8 cellular contexts compared by ENCODE assay signal in the genomic region with DNA sequence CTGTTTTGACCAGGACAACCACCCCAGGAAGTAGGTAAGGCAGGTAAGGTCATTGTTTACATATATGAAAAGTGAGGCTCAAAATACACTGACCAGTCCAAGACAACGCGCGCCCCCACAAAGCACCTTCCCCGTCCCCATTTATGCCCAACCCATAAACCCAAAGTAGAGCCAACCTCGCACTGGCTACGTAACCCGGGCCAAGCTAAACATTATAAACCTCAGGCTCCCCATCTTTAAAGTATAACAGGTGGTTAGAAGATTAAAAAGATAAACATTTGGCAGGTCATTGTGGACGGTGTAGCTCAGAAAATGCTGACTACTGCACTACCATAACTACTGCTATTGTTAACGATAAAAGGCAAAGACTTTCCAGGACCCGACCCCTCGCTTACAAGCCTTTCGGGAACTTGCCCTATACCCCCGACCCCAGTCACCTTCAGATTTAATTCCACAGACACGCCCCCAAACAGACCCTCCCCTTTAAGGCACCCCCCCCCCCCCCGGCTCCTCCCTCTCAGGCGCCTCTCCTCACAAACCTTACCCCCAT. TPM values are rescaled to one million over a fixed set of nuclear protein-coding genes. Genes with fewer than 3 reads are reported as not detected.
DNase-seq lines count a peak whose midpoint lies in the region; ATAC-seq, FAIRE-seq and TF ChIP-seq lines count a peak whose summit lies in the region.

No MANE protein-coding gene starts in this region.

- H3K9me3 Mint-ChIP-seq in MCF 10A (ENCODE audit: unreplicated experiment) = no peaks in the 10 kb centered on the region

- H4K20me1 ChIP-seq in HepG2 (ENCODE audit: insufficient read depth, low read length) = no peaks in the 10 kb centered on the region

- WGBS in HepG2 (ENCODE audit: low lambda C conversion rate) = 0% methylated on average over 16 of the region's 16 CpGs

- FAIRE-seq in HepG2 (lab: Jason Lieb, UNC) = no peak

- H3K27me3 ChIP-seq in MG63 (no peaks in the 10 kb centered on the region), HepG2 (ENCODE audit: control insufficient read depth in 1 of 2, insufficient read depth in 2 of 2, low read length in 2 of 2) (no peaks in the 10 kb centered on the region; a peak in 1 of 5 replicates), thoracic aorta (replicated peaks; ENCODE audit: insufficient read depth) (no peaks in the 10 kb centered on the region)

- TF ChIP-seq RAD21 in HepG2 (CRISPR knock-in tag; IDR thresholded peaks at IDR 0.05) = no peak

- DNase-seq in ELR (ENCODE audit: low read depth) (peak; percentile 33), MG63 (no peak), MCF 10A (ENCODE audit: unreplicated experiment) (no peak), HepG2 (ENCODE audit: low spot score) (no peak), thoracic aorta (ENCODE audit: low spot score) (no peak), globus pallidus (ENCODE audit: low spot score) (no peak), D341Med (ENCODE audit: low spot score) (no peak)

- H3K79me2 ChIP-seq in HepG2 (ENCODE audit: insufficient read depth, low read length) = peaks cover 47% of the 10 kb centered on the region

- peaks cover 25% of the 10 kb centered on the region for H3K36me3 ChIP-seq in MG63
- H3K36me3 ChIP-seq in HepG2 (replicated peaks in 1 of 2; ENCODE audit: control insufficient read depth in 1 of 2, insufficient read depth in 2 of 2, low read length in 2 of 2) = peaks cover 0 to 10% of the 10 kb centered on the region in 2 experiments; a peak in 2 of 5 replicates
- no peaks in the 10 kb centered on the region for H3K36me3 ChIP-seq in thoracic aorta

- H3K27me3 Mint-ChIP-seq in MCF 10A (ENCODE audit: insufficient read depth, unreplicated experiment) = no peaks in the 10 kb centered on the region

- H3K27ac ChIP-seq in HepG2 (ENCODE audit: extremely low read length, insufficient read depth, low read length) = peak overlapping the region; percentile 86
- H3K27ac ChIP-seq in thoracic aorta = peak overlapping the region; percentile 87 to 92

- no peak for TF ChIP-seq EP300 in HepG2 (IDR thresholded peaks at IDR 0.05; ENCODE audit: low read depth in 2 of 2, low read length in 2 of 2)
- no peak for TF ChIP-seq EP300 in HepG2 (CRISPR knock-in tag; IDR thresholded peaks at IDR 0.05; ENCODE audit: borderline replicate concordance)

- peak overlapping the region; percentile 82 for H3K4me2 ChIP-seq in HepG2 (ENCODE audit: low read depth, low read length)

- no peak for TF ChIP-seq POLR2A in HepG2 (IDR thresholded peaks at IDR 0.05; ENCODE audit: insufficient read depth in 1 of 2, low read depth in 2 of 2, low read length in 2 of 2)

- no peaks in the 10 kb centered on the region for H3K9me3 ChIP-seq in MG63
- no peaks in the 10 kb centered on the region for H3K9me3 ChIP-seq in HepG2 (ENCODE audit: low read length)
- H3K9me3 ChIP-seq in thoracic aorta = no peaks in the 10 kb centered on the region

- peaks cover 6% of the 10 kb centered on the region for H3K36me3 Mint-ChIP-seq in MCF 10A (ENCODE audit: insufficient read depth, unreplicated experiment)

- POLR2A ChIA-PET in MCF 10A (lab: Yijun Ruan, JAX) (interaction anchor here (0.6 to 15.4 kb wide), 14 partner anchors 12 to 102 kb away, joined by 3 to 282 read pairs (median 6); a partner anchor contains a TSS), HepG2 (lab: Yijun Ruan, JAX) (interaction anchor here (0.7 to 0.9 kb wide), 2 partner anchors 13 to 158 kb away, joined by 4 read pairs; no protein-coding TSS in a partner anchor)

- TF ChIP-seq CTCF in MCF 10A (IDR thresholded peaks at IDR 0.05; ENCODE audit: unreplicated experiment) = no peak
- TF ChIP-seq CTCF in HepG2 (CRISPR knock-in tag; IDR thresholded peaks at IDR 0.05) = no peak
- TF ChIP-seq CTCF in thoracic aorta (IDR thresholded peaks at IDR 0.05) = no peak

- peak overlapping the region; percentile 99 for H3K27ac Mint-ChIP-seq in MCF 10A (ENCODE audit: low read depth, unreplicated experiment)

- intact Hi-C loops in MCF 10A (cut with micrococcal nuclease) = loop anchor here (1.0 to 2.0 kb wide), 2 partner anchors 33 to 40 kb away; a partner anchor contains a TSS
- intact Hi-C loops in HepG2 (cut with micrococcal nuclease; ENCODE audit: unreplicated experiment) = loop anchor here (1.0 to 2.0 kb wide), 2 partner anchors 23 to 39 kb away; a partner anchor contains a TSS

- H3K4me3 Mint-ChIP-seq in MCF 10A (ENCODE audit: unreplicated experiment) = peak overlapping the region; percentile 99

- in situ Hi-C loops in HepG2 (cut with HindIII; ENCODE audit: extremely low pct_ligation_motif_present, low pct_unique_long_range_greater_than_20kb) = no loop called here

- H3K4me3 ChIP-seq in MG63 (peak overlapping the region; percentile 93), HepG2 (replicated peaks in 1 of 3; ENCODE audit: insufficient read depth in 1 of 3, low read depth in 2 of 3, low read length in 3 of 3) (peak overlapping the region; percentile 71 to 92 (median 83)), thoracic aorta (peak overlapping the region; percentile 84)

- peak overlapping the region; percentile 77 for H3K9ac ChIP-seq in HepG2 (ENCODE audit: insufficient read depth, low read depth, low read length)

- peaks cover 49% of the 10 kb centered on the region for H3K4me1 Mint-ChIP-seq in MCF 10A (ENCODE audit: insufficient read depth, unreplicated experiment)

- CTCF ChIA-PET in MCF 10A (lab: Yijun Ruan, JAX) = interaction anchor here (1.0 kb wide), 1 partner anchor 52 kb away, joined by 4 read pairs; no protein-coding TSS in a partner anchor
- CTCF ChIA-PET in HepG2 (lab: Yijun Ruan, JAX; ENCODE audit: low intra/inter-chr PET ratio, low total read pairs) = no interaction called here

- H3K4me1 ChIP-seq in HepG2 (ENCODE audit: insufficient read depth, low read length) (peaks cover 24% of the 10 kb centered on the region), thoracic aorta (ENCODE audit: control insufficient read depth in 1 of 2, low read depth in 2 of 2) (peaks cover 17 to 27% of the 10 kb centered on the region in 2 donors)

- ATAC-seq in HepG2 = peak; percentile 5
- ATAC-seq in thoracic aorta (ENCODE audit: insufficient number of reproducible peaks, low FRiP score, low read depth) = no peak
- ATAC-seq in HG03280 (IDR thresholded peaks at IDR 0.05; ENCODE audit: unreplicated experiment) = no peak

- BruUV-seq in MCF 10A (replicated peaks; lab: Mats Ljungman, UMichigan) (no TSS peak), HepG2 (replicated peaks; lab: Mats Ljungman, UMichigan) (no TSS peak)

- peak overlapping the region; percentile 44 for H2AFZ ChIP-seq in HepG2 (ENCODE audit: low read length)

RNA-seq across cellular contexts. Expression of a gene that starts 0.5 kb away (rescaled TPM):
- total RNA-seq in MG63 (2014; rRNA removed; shearing (Covaris generic); ENCODE audit: low replicate concordance) = 104 and 158 TPM in 2 replicates
- total RNA-seq in MCF 10A (2022) = 109 and 113 TPM in 2 replicates
- total RNA-seq in HepG2 (2016; rRNA removed; fragmentation: Illumina TruSeq; extraction: Trizol) = 60.2 and 67.7 TPM in 2 replicates
- 5.2 and 6.6 TPM in 2 replicates for total RNA-seq in HepG2 (2016; cell fraction: cytosol; rRNA removed; fragmentation: Illumina TruSeq; extraction: Trizol; ENCODE audit: low read depth)
- total RNA-seq in HepG2 (2016; cell fraction: insoluble cytoplasmic fraction; rRNA removed; fragmentation: Illumina TruSeq; extraction: Trizol) = 55.8 and 59.6 TPM in 2 replicates
- 16.9 and 17.1 TPM in 2 replicates for total RNA-seq in HepG2 (2016; cell fraction: membrane; rRNA removed; fragmentation: Illumina TruSeq; extraction: Trizol)
- total RNA-seq in HepG2 (2016; cell fraction: nucleus; rRNA removed; fragmentation: Illumina TruSeq; extraction: Trizol) = 51.9 and 58.7 TPM in 2 replicates
- 57.3 and 65.8 TPM in 2 replicates for polyA plus RNA-seq in HepG2 (2011; rRNA removed)
- 23.8 and 38.7 TPM in 2 replicates for polyA plus RNA-seq in HepG2 (2011; cell fraction: cytosol; rRNA removed)
- polyA plus RNA-seq in HepG2 (2011; cell fraction: nucleus; rRNA removed) = 197 and 254 TPM in 2 replicates
- polyA plus RNA-seq in HepG2 (2012) = 47.1 and 54.6 TPM in 2 replicates
- polyA plus RNA-seq in HepG2 (2016; cell fraction: cytosol; fragmentation: Illumina TruSeq; extraction: Trizol; ENCODE audit: low read depth) = 2.2 and 2.8 TPM in 2 replicates
- 26.9 and 40.2 TPM in 2 replicates for polyA plus RNA-seq in HepG2 (2016; cell fraction: insoluble cytoplasmic fraction; fragmentation: Illumina TruSeq; extraction: Trizol; ENCODE audit: low read depth)
- polyA plus RNA-seq in HepG2 (2016; cell fraction: membrane; fragmentation: Illumina TruSeq; extraction: Trizol; ENCODE audit: low read depth) = 4.8 and 6.1 TPM in 2 replicates
- polyA plus RNA-seq in HepG2 (2016; cell fraction: nucleus; fragmentation: Illumina TruSeq; extraction: Trizol; ENCODE audit: insufficient read depth, low read depth) = 97.1 and 105 TPM in 2 replicates
- 229 and 402 TPM in 2 replicates for polyA minus RNA-seq in HepG2 (2011; rRNA and poly(A)+ RNA removed; ENCODE audit: low replicate concordance)
- polyA minus RNA-seq in HepG2 (2011; cell fraction: cytosol; rRNA and poly(A)+ RNA removed) = 45.5 and 48.0 TPM in 2 replicates
- polyA minus RNA-seq in HepG2 (2011; cell fraction: nucleus; rRNA and poly(A)+ RNA removed) = 93.7 and 98.8 TPM in 2 replicates
- total RNA-seq in thoracic aorta = 100 to 1,000 TPM; 282 to 286 TPM

RNA-seq across cellular contexts. Expression of a gene that starts 0.8 kb away (rescaled TPM):
- total RNA-seq in MG63 (2014; rRNA removed; shearing (Covaris generic); ENCODE audit: low replicate concordance) = 11.6 and 17.4 TPM in 2 replicates
- 9.3 and 9.5 TPM in 2 replicates for total RNA-seq in MCF 10A (2022)
- 6.0 and 6.4 TPM in 2 replicates for total RNA-seq in HepG2 (2016; rRNA removed; fragmentation: Illumina TruSeq; extraction: Trizol)
- total RNA-seq in HepG2 (2016; cell fraction: cytosol; rRNA removed; fragmentation: Illumina TruSeq; extraction: Trizol; ENCODE audit: low read depth) = 5.0 and 9.1 TPM in 2 replicates
- 5.4 and 7.4 TPM in 2 replicates for total RNA-seq in HepG2 (2016; cell fraction: insoluble cytoplasmic fraction; rRNA removed; fragmentation: Illumina TruSeq; extraction: Trizol)
- total RNA-seq in HepG2 (2016; cell fraction: membrane; rRNA removed; fragmentation: Illumina TruSeq; extraction: Trizol) = 11.2 and 16.0 TPM in 2 replicates
- total RNA-seq in HepG2 (2016; cell fraction: nucleus; rRNA removed; fragmentation: Illumina TruSeq; extraction: Trizol) = 1.8 TPM in 2 replicates
- 3.4 and 5.3 TPM in 2 replicates for polyA plus RNA-seq in HepG2 (2011; rRNA removed)
- 4.4 and 18.0 TPM in 2 replicates for polyA plus RNA-seq in HepG2 (2011; cell fraction: cytosol; rRNA removed)
- polyA plus RNA-seq in HepG2 (2011; cell fraction: nucleus; rRNA removed) = 3.6 and 3.9 TPM in 2 replicates
- polyA plus RNA-seq in HepG2 (2012) = 2.3 and 4.8 TPM in 2 replicates
- polyA plus RNA-seq in HepG2 (2016; cell fraction: cytosol; fragmentation: Illumina TruSeq; extraction: Trizol; ENCODE audit: low read depth) = 11.7 and 14.5 TPM in 2 replicates
- 6.4 and 8.4 TPM in 2 replicates for polyA plus RNA-seq in HepG2 (2016; cell fraction: insoluble cytoplasmic fraction; fragmentation: Illumina TruSeq; extraction: Trizol; ENCODE audit: low read depth)
- 8.9 and 11.6 TPM in 2 replicates for polyA plus RNA-seq in HepG2 (2016; cell fraction: membrane; fragmentation: Illumina TruSeq; extraction: Trizol; ENCODE audit: low read depth)
- 6.2 and 7.2 TPM in 2 replicates for polyA plus RNA-seq in HepG2 (2016; cell fraction: nucleus; fragmentation: Illumina TruSeq; extraction: Trizol; ENCODE audit: insufficient read depth, low read depth)
- polyA minus RNA-seq in HepG2 (2011; rRNA and poly(A)+ RNA removed; ENCODE audit: low replicate concordance) = 3.6 and 14.5 TPM in 2 replicates
- polyA minus RNA-seq in HepG2 (2011; cell fraction: cytosol; rRNA and poly(A)+ RNA removed) = 1.5 and 4.6 TPM in 2 replicates
- 1.3 and 1.6 TPM in 2 replicates for polyA minus RNA-seq in HepG2 (2011; cell fraction: nucleus; rRNA and poly(A)+ RNA removed)
- 10 to 100 TPM in 1 of 2 donors, 1 to 10 TPM in 1; 6.1 to 24.0 TPM for total RNA-seq in thoracic aorta

RNA-seq across cellular contexts. Expression of a gene that starts 23.2 kb away (rescaled TPM):
- 89.9 and 130 TPM in 2 replicates for total RNA-seq in MG63 (2014; rRNA removed; shearing (Covaris generic); ENCODE audit: low replicate concordance)
- total RNA-seq in MCF 10A (2022) = 76.9 and 82.4 TPM in 2 replicates
- total RNA-seq in HepG2 (2016; rRNA removed; fragmentation: Illumina TruSeq; extraction: Trizol) = 63.4 and 66.0 TPM in 2 replicates
- 126 and 135 TPM in 2 replicates for total RNA-seq in HepG2 (2016; cell fraction: cytosol; rRNA removed; fragmentation: Illumina TruSeq; extraction: Trizol; ENCODE audit: low read depth)
- 54.5 and 63.4 TPM in 2 replicates for total RNA-seq in HepG2 (2016; cell fraction: insoluble cytoplasmic fraction; rRNA removed; fragmentation: Illumina TruSeq; extraction: Trizol)
- total RNA-seq in HepG2 (2016; cell fraction: membrane; rRNA removed; fragmentation: Illumina TruSeq; extraction: Trizol) = 137 and 158 TPM in 2 replicates
- 32.3 and 35.3 TPM in 2 replicates for total RNA-seq in HepG2 (2016; cell fraction: nucleus; rRNA removed; fragmentation: Illumina TruSeq; extraction: Trizol)
- 60.4 and 68.2 TPM in 2 replicates for polyA plus RNA-seq in HepG2 (2011; rRNA removed)
- 55.4 and 70.7 TPM in 2 replicates for polyA plus RNA-seq in HepG2 (2011; cell fraction: cytosol; rRNA removed)
- 50.2 and 55.1 TPM in 2 replicates for polyA plus RNA-seq in HepG2 (2011; cell fraction: nucleus; rRNA removed)
- 45.2 and 46.6 TPM in 2 replicates for polyA plus RNA-seq in HepG2 (2012)
- 209 and 215 TPM in 2 replicates for polyA plus RNA-seq in HepG2 (2016; cell fraction: cytosol; fragmentation: Illumina TruSeq; extraction: Trizol; ENCODE audit: low read depth)
- polyA plus RNA-seq in HepG2 (2016; cell fraction: insoluble cytoplasmic fraction; fragmentation: Illumina TruSeq; extraction: Trizol; ENCODE audit: low read depth) = 81.6 and 89.9 TPM in 2 replicates
- polyA plus RNA-seq in HepG2 (2016; cell fraction: membrane; fragmentation: Illumina TruSeq; extraction: Trizol; ENCODE audit: low read depth) = 210 and 214 TPM in 2 replicates
- polyA plus RNA-seq in HepG2 (2016; cell fraction: nucleus; fragmentation: Illumina TruSeq; extraction: Trizol; ENCODE audit: insufficient read depth, low read depth) = 62.0 and 71.8 TPM in 2 replicates
- 222 and 285 TPM in 2 replicates for polyA minus RNA-seq in HepG2 (2011; rRNA and poly(A)+ RNA removed; ENCODE audit: low replicate concordance)
- 43.9 and 45.7 TPM in 2 replicates for polyA minus RNA-seq in HepG2 (2011; cell fraction: cytosol; rRNA and poly(A)+ RNA removed)
- polyA minus RNA-seq in HepG2 (2011; cell fraction: nucleus; rRNA and poly(A)+ RNA removed) = 42.5 and 48.2 TPM in 2 replicates
- 10 to 100 TPM; 68.1 to 94.4 TPM for total RNA-seq in thoracic aorta

RNA-seq across cellular contexts. Expression of a gene that starts 25.9 kb away (rescaled TPM):
- total RNA-seq in MG63 (2014; rRNA removed; shearing (Covaris generic); ENCODE audit: low replicate concordance) = not detected in 2 replicates
- total RNA-seq in MCF 10A (2022) = not detected in 2 replicates
- not detected in 2 replicates for total RNA-seq in HepG2 (2016; rRNA removed; fragmentation: Illumina TruSeq; extraction: Trizol)
- total RNA-seq in HepG2 (2016; cell fraction: cytosol; rRNA removed; fragmentation: Illumina TruSeq; extraction: Trizol; ENCODE audit: low read depth) = not detected in 2 replicates
- not detected in 2 replicates for total RNA-seq in HepG2 (2016; cell fraction: insoluble cytoplasmic fraction; rRNA removed; fragmentation: Illumina TruSeq; extraction: Trizol)
- not detected in 2 replicates for total RNA-seq in HepG2 (2016; cell fraction: membrane; rRNA removed; fragmentation: Illumina TruSeq; extraction: Trizol)
- total RNA-seq in HepG2 (2016; cell fraction: nucleus; rRNA removed; fragmentation: Illumina TruSeq; extraction: Trizol) = not detected in 2 replicates
- polyA plus RNA-seq in HepG2 (2011; rRNA removed) = not detected in 2 replicates
- not detected in 2 replicates for polyA plus RNA-seq in HepG2 (2011; cell fraction: cytosol; rRNA removed)
- polyA plus RNA-seq in HepG2 (2011; cell fraction: nucleus; rRNA removed) = 0.18 TPM in 1 of 2 replicates, not detected in the other
- not detected in 2 replicates for polyA plus RNA-seq in HepG2 (2012)
- polyA plus RNA-seq in HepG2 (2016; cell fraction: cytosol; fragmentation: Illumina TruSeq; extraction: Trizol; ENCODE audit: low read depth) = not detected in 2 replicates
- polyA plus RNA-seq in HepG2 (2016; cell fraction: insoluble cytoplasmic fraction; fragmentation: Illumina TruSeq; extraction: Trizol; ENCODE audit: low read depth) = not detected in 2 replicates
- polyA plus RNA-seq in HepG2 (2016; cell fraction: membrane; fragmentation: Illumina TruSeq; extraction: Trizol; ENCODE audit: low read depth) = not detected in 2 replicates
- polyA plus RNA-seq in HepG2 (2016; cell fraction: nucleus; fragmentation: Illumina TruSeq; extraction: Trizol; ENCODE audit: insufficient read depth, low read depth) = not detected in 2 replicates
- polyA minus RNA-seq in HepG2 (2011; rRNA and poly(A)+ RNA removed; ENCODE audit: low replicate concordance) = not detected in 2 replicates
- polyA minus RNA-seq in HepG2 (2011; cell fraction: cytosol; rRNA and poly(A)+ RNA removed) = not detected in 2 replicates
- not detected in 2 replicates for polyA minus RNA-seq in HepG2 (2011; cell fraction: nucleus; rRNA and poly(A)+ RNA removed)
- total RNA-seq in thoracic aorta = not detected

RNA-seq across cellular contexts. Expression of a gene that starts 32.6 kb away (rescaled TPM):
- total RNA-seq in MG63 (2014; rRNA removed; shearing (Covaris generic); ENCODE audit: low replicate concordance) = 54.0 and 124 TPM in 2 replicates
- total RNA-seq in MCF 10A (2022) = 52.2 and 63.6 TPM in 2 replicates
- total RNA-seq in HepG2 (2016; rRNA removed; fragmentation: Illumina TruSeq; extraction: Trizol) = 25.2 and 25.7 TPM in 2 replicates
- 42.2 and 48.2 TPM in 2 replicates for total RNA-seq in HepG2 (2016; cell fraction: cytosol; rRNA removed; fragmentation: Illumina TruSeq; extraction: Trizol; ENCODE audit: low read depth)
- total RNA-seq in HepG2 (2016; cell fraction: insoluble cytoplasmic fraction; rRNA removed; fragmentation: Illumina TruSeq; extraction: Trizol) = 24.5 and 26.9 TPM in 2 replicates
- total RNA-seq in HepG2 (2016; cell fraction: membrane; rRNA removed; fragmentation: Illumina TruSeq; extraction: Trizol) = 37.1 and 49.0 TPM in 2 replicates
- total RNA-seq in HepG2 (2016; cell fraction: nucleus; rRNA removed; fragmentation: Illumina TruSeq; extraction: Trizol) = 16.1 and 21.3 TPM in 2 replicates
- 16.5 and 18.8 TPM in 2 replicates for polyA plus RNA-seq in HepG2 (2011; rRNA removed)
- 19.3 and 19.5 TPM in 2 replicates for polyA plus RNA-seq in HepG2 (2011; cell fraction: cytosol; rRNA removed)
- polyA plus RNA-seq in HepG2 (2011; cell fraction: nucleus; rRNA removed) = 13.9 and 15.6 TPM in 2 replicates
- polyA plus RNA-seq in HepG2 (2012) = 13.7 and 14.9 TPM in 2 replicates
- 44.0 and 55.6 TPM in 2 replicates for polyA plus RNA-seq in HepG2 (2016; cell fraction: cytosol; fragmentation: Illumina TruSeq; extraction: Trizol; ENCODE audit: low read depth)
- 22.3 and 27.7 TPM in 2 replicates for polyA plus RNA-seq in HepG2 (2016; cell fraction: insoluble cytoplasmic fraction; fragmentation: Illumina TruSeq; extraction: Trizol; ENCODE audit: low read depth)
- 39.1 and 47.1 TPM in 2 replicates for polyA plus RNA-seq in HepG2 (2016; cell fraction: membrane; fragmentation: Illumina TruSeq; extraction: Trizol; ENCODE audit: low read depth)
- polyA plus RNA-seq in HepG2 (2016; cell fraction: nucleus; fragmentation: Illumina TruSeq; extraction: Trizol; ENCODE audit: insufficient read depth, low read depth) = 19.5 and 20.8 TPM in 2 replicates
- polyA minus RNA-seq in HepG2 (2011; rRNA and poly(A)+ RNA removed; ENCODE audit: low replicate concordance) = 13.6 and 56.8 TPM in 2 replicates
- 2.2 and 3.7 TPM in 2 replicates for polyA minus RNA-seq in HepG2 (2011; cell fraction: cytosol; rRNA and poly(A)+ RNA removed)
- polyA minus RNA-seq in HepG2 (2011; cell fraction: nucleus; rRNA and poly(A)+ RNA removed) = 16.4 and 21.0 TPM in 2 replicates
- total RNA-seq in thoracic aorta = 10 to 100 TPM in 1 of 2 donors, 1 to 10 TPM in 1; 9.8 to 24.2 TPM
